1 cellular context compared by ENCODE assay signal in genomic region chr4:20447103-20447502, GRCh38.
TF ChIP-seq lines count a peak whose summit lies in the region.

No MANE protein-coding gene starts in this region.

TF ChIP-seq in GM23338, 12 proteins besides CTCF, POLR2A, EP300 and RAD21 (continued from another document):
- TF ChIP-seq, protein P1, sequence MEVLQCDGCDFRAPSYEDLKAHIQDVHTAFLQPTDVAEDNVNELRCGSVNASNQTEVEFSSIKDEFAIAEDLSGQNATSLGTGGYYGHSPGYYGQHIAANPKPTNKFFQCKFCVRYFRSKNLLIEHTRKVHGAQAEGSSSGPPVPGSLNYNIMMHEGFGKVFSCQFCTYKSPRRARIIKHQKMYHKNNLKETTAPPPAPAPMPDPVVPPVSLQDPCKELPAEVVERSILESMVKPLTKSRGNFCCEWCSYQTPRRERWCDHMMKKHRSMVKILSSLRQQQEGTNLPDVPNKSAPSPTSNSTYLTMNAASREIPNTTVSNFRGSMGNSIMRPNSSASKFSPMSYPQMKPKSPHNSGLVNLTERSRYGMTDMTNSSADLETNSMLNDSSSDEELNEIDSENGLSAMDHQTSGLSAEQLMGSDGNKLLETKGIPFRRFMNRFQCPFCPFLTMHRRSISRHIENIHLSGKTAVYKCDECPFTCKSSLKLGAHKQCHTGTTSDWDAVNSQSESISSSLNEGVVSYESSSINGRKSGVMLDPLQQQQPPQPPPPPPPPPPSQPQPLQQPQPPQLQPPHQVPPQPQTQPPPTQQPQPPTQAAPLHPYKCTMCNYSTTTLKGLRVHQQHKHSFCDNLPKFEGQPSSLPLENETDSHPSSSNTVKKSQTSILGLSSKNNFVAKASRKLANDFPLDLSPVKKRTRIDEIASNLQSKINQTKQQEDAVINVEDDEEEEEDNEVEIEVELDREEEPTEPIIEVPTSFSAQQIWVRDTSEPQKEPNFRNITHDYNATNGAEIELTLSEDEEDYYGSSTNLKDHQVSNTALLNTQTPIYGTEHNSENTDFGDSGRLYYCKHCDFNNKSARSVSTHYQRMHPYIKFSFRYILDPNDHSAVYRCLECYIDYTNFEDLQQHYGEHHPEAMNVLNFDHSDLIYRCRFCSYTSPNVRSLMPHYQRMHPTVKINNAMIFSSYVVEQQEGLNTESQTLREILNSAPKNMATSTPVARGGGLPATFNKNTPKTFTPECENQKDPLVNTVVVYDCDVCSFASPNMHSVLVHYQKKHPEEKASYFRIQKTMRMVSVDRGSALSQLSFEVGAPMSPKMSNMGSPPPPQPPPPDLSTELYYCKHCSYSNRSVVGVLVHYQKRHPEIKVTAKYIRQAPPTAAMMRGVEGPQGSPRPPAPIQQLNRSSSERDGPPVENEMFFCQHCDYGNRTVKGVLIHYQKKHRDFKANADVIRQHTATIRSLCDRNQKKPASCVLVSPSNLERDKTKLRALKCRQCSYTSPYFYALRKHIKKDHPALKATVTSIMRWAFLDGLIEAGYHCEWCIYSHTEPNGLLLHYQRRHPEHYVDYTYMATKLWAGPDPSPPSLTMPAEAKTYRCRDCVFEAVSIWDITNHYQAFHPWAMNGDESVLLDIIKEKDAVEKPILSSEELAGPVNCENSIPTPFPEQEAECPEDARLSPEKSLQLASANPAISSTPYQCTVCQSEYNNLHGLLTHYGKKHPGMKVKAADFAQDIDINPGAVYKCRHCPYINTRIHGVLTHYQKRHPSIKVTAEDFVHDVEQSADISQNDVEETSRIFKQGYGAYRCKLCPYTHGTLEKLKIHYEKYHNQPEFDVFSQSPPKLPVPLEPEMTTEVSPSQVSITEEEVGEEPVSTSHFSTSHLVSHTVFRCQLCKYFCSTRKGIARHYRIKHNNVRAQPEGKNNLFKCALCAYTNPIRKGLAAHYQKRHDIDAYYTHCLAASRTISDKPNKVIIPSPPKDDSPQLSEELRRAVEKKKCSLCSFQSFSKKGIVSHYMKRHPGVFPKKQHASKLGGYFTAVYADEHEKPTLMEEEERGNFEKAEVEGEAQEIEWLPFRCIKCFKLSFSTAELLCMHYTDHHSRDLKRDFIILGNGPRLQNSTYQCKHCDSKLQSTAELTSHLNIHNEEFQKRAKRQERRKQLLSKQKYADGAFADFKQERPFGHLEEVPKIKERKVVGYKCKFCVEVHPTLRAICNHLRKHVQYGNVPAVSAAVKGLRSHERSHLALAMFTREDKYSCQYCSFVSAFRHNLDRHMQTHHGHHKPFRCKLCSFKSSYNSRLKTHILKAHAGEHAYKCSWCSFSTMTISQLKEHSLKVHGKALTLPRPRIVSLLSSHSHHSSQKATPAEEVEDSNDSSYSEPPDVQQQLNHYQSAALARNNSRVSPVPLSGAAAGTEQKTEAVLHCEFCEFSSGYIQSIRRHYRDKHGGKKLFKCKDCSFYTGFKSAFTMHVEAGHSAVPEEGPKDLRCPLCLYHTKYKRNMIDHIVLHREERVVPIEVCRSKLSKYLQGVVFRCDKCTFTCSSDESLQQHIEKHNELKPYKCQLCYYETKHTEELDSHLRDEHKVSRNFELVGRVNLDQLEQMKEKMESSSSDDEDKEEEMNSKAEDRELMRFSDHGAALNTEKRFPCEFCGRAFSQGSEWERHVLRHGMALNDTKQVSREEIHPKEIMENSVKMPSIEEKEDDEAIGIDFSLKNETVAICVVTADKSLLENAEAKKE (CRISPR knock-in tag; IDR thresholded peaks at IDR 0.05): no peak
- no peak for TF ChIP-seq STAT1 (IDR thresholded peaks at IDR 0.05; ENCODE audit: unreplicated experiment)
